30 cellular contexts compared by ENCODE assay signal in the genomic region with DNA sequence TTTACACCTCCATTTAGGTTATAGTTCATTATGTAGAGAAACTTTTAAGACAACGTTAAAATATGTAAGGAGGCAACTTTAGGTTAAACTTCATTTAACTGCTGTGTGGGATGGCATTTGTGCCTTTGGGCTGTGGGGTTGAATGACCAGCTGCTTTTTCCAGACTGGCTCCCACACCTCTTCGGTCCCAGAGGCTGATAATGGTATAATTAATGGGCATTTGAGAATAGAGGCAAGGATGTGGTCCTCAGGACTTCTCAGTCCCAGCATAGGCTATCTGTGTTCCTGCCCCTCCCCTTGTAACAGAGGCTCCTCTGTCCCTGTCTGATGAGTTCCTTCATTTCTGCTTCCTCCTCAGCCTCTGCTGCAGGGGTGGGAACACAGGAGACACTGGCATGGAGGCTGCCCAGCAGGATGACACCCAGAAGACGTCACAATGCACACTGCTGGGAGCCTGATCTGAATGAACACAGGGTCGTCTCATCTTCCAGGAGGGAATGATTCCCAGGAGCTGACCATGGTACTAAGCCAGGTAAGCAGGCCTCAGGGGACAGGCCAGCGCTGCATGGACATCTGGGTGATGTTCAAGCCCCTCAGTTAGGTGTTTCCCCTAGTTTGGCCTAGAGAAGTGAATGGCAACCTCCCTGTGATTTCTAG. TPM values are rescaled to one million over a fixed set of nuclear protein-coding genes. Genes with fewer than 3 reads are reported as not detected.
DNase-seq lines count a peak whose midpoint lies in the region; ATAC-seq, FAIRE-seq and TF ChIP-seq lines count a peak whose summit lies in the region.
"Had no signal": no experiment of that assay in that cellular context is flagged by ENCODE, and none has a peak within 500 bp of the region (broad histone marks: within the 10 kb centered on the region; RNA-seq: fewer than 3 reads in every experiment).

No MANE protein-coding gene starts in this region.

- peaks cover 29% of the 10 kb centered on the region for H3K4me1 Mint-ChIP-seq in activated B cell treated with CpG ODN at 0.5 μM for 24 hours
- H3K4me1 Mint-ChIP-seq: activated naive CD4-positive, alpha-beta T cell treated with anti-CD3 and anti-CD28 coated beads, Interleukin-2, amount 50 U/mL, for 24 hours; CD8-positive, alpha-beta memory T cell; stimulated activated effector memory CD8-positive, alpha-beta T cell treated with anti-CD3 and anti-CD28 coated beads, Interleukin-12 subunit alpha, Interleukin-12 subunit beta, amount 100 ng/mL, for 72 hours had no signal

- CTCF ChIA-PET in activated B cell treated with CpG ODN at 0.5 μM for 24 hours (lab: Charles Lee): no interaction called here

- intact Hi-C loops in activated B cell treated with CpG ODN at 0.5 μM for 24 hours (cut with micrococcal nuclease): no loop called here

- H3K4me3 Mint-ChIP-seq in activated B cell treated with CpG ODN at 0.5 μM for 24 hours: no peak overlapping the region
- H3K4me3 Mint-ChIP-seq: activated CD4-positive, alpha-beta T cell treated with anti-CD3 and anti-CD28 coated beads for 36 hours; activated CD8-positive, alpha-beta T cell treated with anti-CD3 and anti-CD28 coated beads for 36 hours; activated naive CD4-positive, alpha-beta T cell treated with anti-CD3 and anti-CD28 coated beads, Interleukin-2, amount 50 U/mL, for 24 hours; activated T-helper 17 cell treated with anti-CD3 and anti-CD28 coated beads, Interleukin-2, amount 50 U/mL, for 72 hours; CD8-positive, alpha-beta memory T cell; naive thymus-derived CD4-positive, alpha-beta T cell; stimulated activated effector memory CD8-positive, alpha-beta T cell treated with anti-CD3 and anti-CD28 coated beads, Interleukin-12 subunit alpha, Interleukin-12 subunit beta, amount 100 ng/mL, for 72 hours had no signal

- peaks cover 5% of the 10 kb centered on the region for H3K9me3 Mint-ChIP-seq in activated B cell treated with CpG ODN at 0.5 μM for 24 hours
- H3K9me3 Mint-ChIP-seq: activated naive CD4-positive, alpha-beta T cell treated with anti-CD3 and anti-CD28 coated beads, Interleukin-2, amount 50 U/mL, for 24 hours; stimulated activated effector memory CD8-positive, alpha-beta T cell treated with anti-CD3 and anti-CD28 coated beads, Interleukin-12 subunit alpha, Interleukin-12 subunit beta, amount 100 ng/mL, for 72 hours had no signal

- FAIRE-seq in GM19239 (lab: Jason Lieb, UNC): peak; percentile 64
- FAIRE-seq: HTR-8/SVneo had no signal

- no peak for TF ChIP-seq CTCF in activated B cell treated with CpG ODN at 0.5 μM for 24 hours (IDR thresholded peaks at IDR 0.05)

- ATAC-seq in activated B cell treated with CpG ODN at 0.5 μM for 24 hours (ENCODE audit: low read depth): no peak
- ATAC-seq: activated CD4-positive, alpha-beta T cell treated with anti-CD3 and anti-CD28 coated beads for 36 hours; activated CD8-positive, alpha-beta T cell treated with anti-CD3 and anti-CD28 coated beads for 36 hours; activated T-helper 17 cell treated with anti-CD3 and anti-CD28 coated beads, Interleukin-2, amount 50 U/mL, for 72 hours; naive thymus-derived CD4-positive, alpha-beta T cell; PC-3; psoas muscle; stimulated activated effector memory CD8-positive, alpha-beta T cell treated with anti-CD3 and anti-CD28 coated beads, Interleukin-12 subunit alpha, Interleukin-12 subunit beta, amount 100 ng/mL, for 72 hours had no signal

- DNase-seq in D341Med (ENCODE audit: low spot score): peak; percentile 4
- DNase-seq in GM19239 (ENCODE audit: insufficient read length, low spot score): no peak
- DNase-seq in activated B cell treated with CpG ODN at 0.5 μM for 24 hours: no peak
- DNase-seq in mesenteric fat pad (ENCODE audit: low spot score): peak; percentile 30
- DNase-seq in NCI-H2081 (lab: John Stamatoyannopoulos, UW): no peak
- no peak for DNase-seq in NCI-H510A (lab: John Stamatoyannopoulos, UW)
- DNase-seq in DMS 273 treated with DMSO at 0.1 percent for 48 hours (lab: John Stamatoyannopoulos, UW): no peak
- no peak for DNase-seq in NCI-H1694 treated with DMSO at 0.1 percent for 48 hours (lab: John Stamatoyannopoulos, UW)
- DNase-seq: activated CD4-positive, alpha-beta T cell treated with anti-CD3 and anti-CD28 coated beads for 36 hours; activated CD8-positive, alpha-beta T cell treated with anti-CD3 and anti-CD28 coated beads for 36 hours; amygdala; CD8-positive, alpha-beta memory T cell; DMS153; GM23248; MG63; midbrain; naive thymus-derived CD4-positive, alpha-beta T cell; NCI-H1417; NCI-H2029 treated with DMSO at 0.1 percent for 48 hours; NCI-H526 treated with DMSO at 0.1 percent for 48 hours; nucleus accumbens; PC-3; SHP77; stimulated activated CD4-positive, alpha-beta T cell treated with anti-CD3 and anti-CD28 coated beads, Interleukin-15, amount 100 ng/mL, for 24 hours; trophoblast cell had no signal

- no peaks in the 10 kb centered on the region for H3K36me3 Mint-ChIP-seq in activated B cell treated with CpG ODN at 0.5 μM for 24 hours (ENCODE audit: low read depth)
- H3K36me3 Mint-ChIP-seq: activated naive CD4-positive, alpha-beta T cell treated with anti-CD3 and anti-CD28 coated beads, Interleukin-2, amount 50 U/mL, for 24 hours; stimulated activated effector memory CD8-positive, alpha-beta T cell treated with anti-CD3 and anti-CD28 coated beads, Interleukin-12 subunit alpha, Interleukin-12 subunit beta, amount 100 ng/mL, for 72 hours had no signal

- H3K27me3 Mint-ChIP-seq in activated B cell treated with CpG ODN at 0.5 μM for 24 hours: no peaks in the 10 kb centered on the region

- POLR2A ChIA-PET in activated B cell treated with CpG ODN at 0.5 μM for 24 hours (lab: Charles Lee): no interaction called here

- H3K27ac Mint-ChIP-seq in activated B cell treated with CpG ODN at 0.5 μM for 24 hours: peak overlapping the region; percentile 59
- H3K27ac Mint-ChIP-seq: activated CD4-positive, alpha-beta T cell treated with anti-CD3 and anti-CD28 coated beads for 36 hours; activated CD8-positive, alpha-beta T cell treated with anti-CD3 and anti-CD28 coated beads for 36 hours; activated T-helper 17 cell treated with anti-CD3 and anti-CD28 coated beads, Interleukin-2, amount 50 U/mL, for 72 hours; CD8-positive, alpha-beta memory T cell; naive thymus-derived CD4-positive, alpha-beta T cell; stimulated activated effector memory CD8-positive, alpha-beta T cell treated with anti-CD3 and anti-CD28 coated beads, Interleukin-12 subunit alpha, Interleukin-12 subunit beta, amount 100 ng/mL, for 72 hours had no signal

RNA-seq across cellular contexts. Expression of gene GNAZ, which starts 17.1 kb away (rescaled TPM):
- total RNA-seq in activated B cell treated with CpG ODN at 0.5 μM for 24 hours: 9.3 and 12.2 TPM in 2 replicates
- 18.3 TPM for total RNA-seq in mesenteric fat pad

Comparison
In these comparisons a context has a peak if more than half of its experiments do, and no peak if none do; other contexts are left out.
1. DNase-seq: peak in D341Med (single experiment) and mesenteric fat pad (single experiment); none in GM19239 (single experiment), activated B cell treated with CpG ODN at 0.5 μM for 24 hours (single experiment), NCI-H2081 (0 of 2), NCI-H510A (single experiment), DMS 273 treated with DMSO at 0.1 percent for 48 hours (single experiment) and NCI-H1694 treated with DMSO at 0.1 percent for 48 hours (single experiment).